Comparison of ENCODE assay signal across 12 cellular contexts in genomic region chr2:101752708-101753107, GRCh38. TPM values are rescaled to one million over a fixed set of nuclear protein-coding genes. Genes with fewer than 3 reads are reported as not detected.
DNase-seq lines count a peak whose midpoint lies in the region; ATAC-seq, FAIRE-seq and TF ChIP-seq lines count a peak whose summit lies in the region.
"Had no signal": no experiment of that assay in that cellular context is flagged by ENCODE, and none has a peak within 500 bp of the region (broad histone marks: within the 10 kb centered on the region; RNA-seq: fewer than 3 reads in every experiment).

No MANE protein-coding gene starts in this region.

- ATAC-seq in PC-3 (peak; percentile 32), esophagus mucosa (no peak), GM21723 (IDR thresholded peaks at IDR 0.05; ENCODE audit: unreplicated experiment) (no peak)
- ATAC-seq: activated CD8-positive, alpha-beta T cell treated with anti-CD3 and anti-CD28 coated beads for 36 hours had no signal

- intact Hi-C loops in PC-3 (cut with micrococcal nuclease): no loop called here

- POLR2A ChIA-PET in PC-3 (lab: Charles Lee; ENCODE audit: unreplicated experiment): no interaction called here

- CTCF ChIA-PET in PC-3 (lab: Charles Lee): no interaction called here

- no peak for TF ChIP-seq CTCF in PC-3 (conservative IDR thresholded peaks at IDR 0.05; ENCODE audit: low read depth, low read length)

- 0 out of 2 replicates have a peak, but pooled peaks cover 3% of the 10 kb centered on the region for H3K36me3 ChIP-seq in PC-3 (ENCODE audit: low read depth, low read length)
- no peaks in the 10 kb centered on the region for H3K36me3 ChIP-seq in subcutaneous abdominal adipose tissue (ENCODE audit: control insufficient read depth in 5 of 5, insufficient read depth in 5 of 5, low read length in 5 of 5)
- H3K36me3 ChIP-seq: gastrocnemius medialis had no signal

- H3K27me3 ChIP-seq in PC-3 (ENCODE audit: low read length): no peaks in the 10 kb centered on the region
- no peaks in the 10 kb centered on the region for H3K27me3 ChIP-seq in subcutaneous abdominal adipose tissue (ENCODE audit: control insufficient read depth in 5 of 5, insufficient read depth in 4 of 5, low read length in 5 of 5)
- H3K27me3 ChIP-seq: gastrocnemius medialis, SJCRH30 had no signal

- no peaks in the 10 kb centered on the region for H3F3A ChIP-seq in PC-3 (ENCODE audit: low read length, unreplicated experiment)

- no peak overlapping the region for H3K4me2 ChIP-seq in PC-3 (ENCODE audit: low read length)

- H3K9ac ChIP-seq in PC-3 (ENCODE audit: low read length) (no peak overlapping the region), subcutaneous abdominal adipose tissue (ENCODE audit: low read length in 5 of 5) (peak overlapping the region in 1 of 5 donors; percentile 30)

- no TSS peak for BruUV-seq in PC-3 (replicated peaks; lab: Mats Ljungman, UMichigan)

- H3K4me1 ChIP-seq in PC-3 (ENCODE audit: insufficient read depth, low read length) (peaks cover 54% of the 10 kb centered on the region), subcutaneous abdominal adipose tissue (ENCODE audit: control insufficient read depth in 5 of 5, insufficient read depth in 5 of 5, low read length in 5 of 5) (peaks cover 10 to 51% (median 36%) of the 10 kb centered on the region in 5 donors)

- H3K79me2 ChIP-seq in PC-3 (ENCODE audit: low read length): peaks cover 81% of the 10 kb centered on the region

- H3K9me2 ChIP-seq in PC-3 (replicated peaks; ENCODE audit: low read length): no peaks in the 10 kb centered on the region

- H4K20me1 ChIP-seq in PC-3 (ENCODE audit: low read length): peaks cover 38% of the 10 kb centered on the region

- DNase-seq in PC-3 (no peak), medulla oblongata (ENCODE audit: extremely low spot score) (peak; percentile 93), RCC 7860 (ENCODE audit: low spot score) (no peak), RPMI8226 (no peak)
- DNase-seq: activated CD8-positive, alpha-beta T cell treated with anti-CD3 and anti-CD28 coated beads for 36 hours; gastrocnemius medialis; nephron progenitor cell had no signal

- FAIRE-seq in RCC 7860 (lab: Jason Lieb, UNC): no peak

- H3K9me3 ChIP-seq in PC-3 (ENCODE audit: low read length): no peaks in the 10 kb centered on the region
- H3K9me3 ChIP-seq in subcutaneous abdominal adipose tissue (ENCODE audit: control insufficient read depth in 5 of 5, low read length in 5 of 5): no peaks in the 10 kb centered on the region
- H3K9me3 ChIP-seq: gastrocnemius medialis had no signal

- no peak overlapping the region for H2AFZ ChIP-seq in PC-3 (ENCODE audit: low read length)

- no peak overlapping the region for H3K27ac ChIP-seq in PC-3 (ENCODE audit: low read length)
- peak overlapping the region; percentile 97 for H3K27ac ChIP-seq in cingulate gyrus (ENCODE audit: low read depth, low read length)
- peak overlapping the region; percentile 3 for H3K27ac ChIP-seq in subcutaneous abdominal adipose tissue (ENCODE audit: low read depth, low read length)
- H3K27ac ChIP-seq: SJCRH30 had no signal

- H3K4me3 ChIP-seq in PC-3 (ENCODE audit: low read length) (no peak overlapping the region), subcutaneous abdominal adipose tissue (ENCODE audit: low read depth in 1 of 5, low read length in 5 of 5) (peak overlapping the region in 1 of 5 donors; percentile 26)
- H3K4me3 ChIP-seq: SJCRH30 had no signal

RNA-seq across cellular contexts. Expression of gene MAP4K4, which starts 55.2 kb away (rescaled TPM):
- total RNA-seq in PC-3 (2014; rRNA removed): 133 and 167 TPM in 2 replicates
- total RNA-seq in esophagus mucosa: 62.9 TPM
